In the genomic region with DNA sequence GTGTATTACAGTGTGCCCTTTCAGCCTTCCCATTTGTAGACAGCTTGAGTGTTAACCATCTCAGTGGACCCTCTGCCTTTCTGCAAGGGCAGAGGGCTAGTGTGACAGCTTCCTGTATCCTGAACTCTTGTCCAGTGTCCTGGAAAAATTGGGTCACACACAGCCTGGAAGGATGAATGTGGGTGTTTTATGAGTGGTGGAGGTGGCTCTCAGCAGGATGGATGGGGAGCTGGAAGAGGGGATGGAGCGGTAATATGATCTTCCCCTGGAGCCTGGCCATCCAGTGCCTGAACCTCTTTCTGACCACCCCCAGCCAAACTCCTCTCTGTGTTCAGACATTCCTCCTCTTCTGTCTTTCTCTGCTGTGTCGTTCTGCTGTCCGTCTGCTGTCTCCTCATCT, we compare ENCODE assay signal across 31 cellular contexts.
"Had no signal": no experiment of that assay in that cellular context is flagged by ENCODE, and none has a peak within 500 bp of the region (broad histone marks: within the 10 kb centered on the region; RNA-seq: fewer than 3 reads in every experiment).

No MANE protein-coding gene starts in this region.

- H3K36me3 ChIP-seq: ascending aorta, breast epithelium had no signal

- H3K27me3 ChIP-seq: ascending aorta, breast epithelium had no signal

- H3K9me3 ChIP-seq: ascending aorta, breast epithelium had no signal

- H3K27ac Mint-ChIP-seq: activated B cell treated with CpG ODN at 0.5 μM for 24 hours; activated CD4-positive, alpha-beta memory T cell treated with anti-CD3 and anti-CD28 coated beads for 36 hours; activated CD4-positive, alpha-beta T cell treated with anti-CD3 and anti-CD28 coated beads, Interleukin-2, amount 10 ng/mL, durations not matched to agents 24 days and 14 days; activated CD8-positive, alpha-beta T cell treated with anti-CD3 and anti-CD28 coated beads for 36 hours; activated naive CD4-positive, alpha-beta T cell treated with anti-CD3 and anti-CD28 coated beads, Interleukin-2, amount 10 ng/mL, durations not matched to agents 7 days and 5 days; activated naive CD4-positive, alpha-beta T cell treated with anti-CD3 and anti-CD28 coated beads, Interleukin-2, amount 50 U/mL, for 24 hours; activated naive CD8-positive, alpha-beta T cell; activated naive CD8-positive, alpha-beta T cell treated with anti-CD3 and anti-CD28 coated beads, Interleukin-2, amount 10 ng/mL, durations not matched to agents 7 days and 5 days; activated naive CD8-positive, alpha-beta T cell treated with anti-CD3 and anti-CD28 coated beads, Interleukin-2, amount 50 U/mL, for 24 hours; activated T-cell treated with anti-CD3 and anti-CD28 coated beads, Interleukin-2, amount 50 U/mL, for 24 hours; activated T-helper 2 cell treated with anti-CD3 and anti-CD28 coated beads, Interferon-gamma antibody, Interleukin-2, Interleukin-4, amounts not matched to agents 10 μg/mL and 5 μg/mL and 100 μg/mL, durations not matched to agents 14 hours and 24 hours and 36 hours; brain; T-helper 1 cell treated with Interleukin-12 subunit alpha and Interleukin-12 subunit beta and Interleukin-4 antibody, amounts not matched to agents 30 μg/mL and 1 μg/mL, for 36 hours; T-helper 2 cell treated with Interferon-gamma antibody and Interleukin-4, amounts not matched to agents 5 μg/mL and 100 μg/mL, for 36 hours had no signal

- H3K4me1 ChIP-seq: ascending aorta, breast epithelium had no signal

- DNase-seq: activated B cell treated with CpG ODN at 0.5 μM for 24 hours; activated CD4-positive, alpha-beta memory T cell treated with anti-CD3 and anti-CD28 coated beads for 36 hours; activated CD4-positive, alpha-beta T cell treated with anti-CD3 and anti-CD28 coated beads for 4 hours; activated CD4-positive, alpha-beta T cell treated with anti-CD3 and anti-CD28 coated beads, Interleukin-2, amount 10 ng/mL, durations not matched to agents 24 days and 14 days; activated CD4-positive, alpha-beta T cell treated with anti-CD3 and anti-CD28 coated beads, Interleukin-2, amount 50 U/mL, for 1 hour; activated CD4-positive, alpha-beta T cell treated with anti-CD3 and anti-CD28 coated beads, Interleukin-2, amount 50 U/mL, for 4 hours; activated CD4-positive, CD25-positive, alpha-beta regulatory T cell treated with anti-CD3 and anti-CD28 coated beads, Interleukin-2, amount 50 U/mL, for 72 hours; activated CD8-positive, alpha-beta memory T cell treated with anti-CD3 and anti-CD28 coated beads, Interleukin-2, amount 50 U/mL, for 48 hours; activated CD8-positive, alpha-beta T cell treated with anti-CD3 and anti-CD28 coated beads for 36 hours; activated effector memory CD4-positive, alpha-beta T cell treated with Interleukin-2 at 50 U/mL for 16 hours; activated gamma-delta T cell; activated naive CD4-positive, alpha-beta T cell treated with anti-CD3 and anti-CD28 coated beads, Interleukin-2, amount 10 ng/mL, durations not matched to agents 7 days and 5 days; activated naive CD4-positive, alpha-beta T cell treated with Interleukin-2 at 50 U/mL for 16 hours; activated naive CD8-positive, alpha-beta T cell treated with anti-CD3 and anti-CD28 coated beads, Interleukin-2, amount 10 ng/mL, durations not matched to agents 7 days and 5 days; activated naive CD8-positive, alpha-beta T cell treated with anti-CD3 and anti-CD28 coated beads, Interleukin-2, amount 50 U/mL, for 24 hours; activated T-cell treated with anti-CD3 and anti-CD28 coated beads, Interleukin-2, amount 50 U/mL, for 24 hours; activated T-cell treated with anti-CD3 and anti-CD28 coated beads, Interleukin-2, amount 50 U/mL, for 48 hours; amygdala; anterior cingulate cortex; central memory CD4-positive, alpha-beta T cell; T-helper 1 cell; T-helper 2 cell; T-helper 9 cell had no signal

- H3K36me3 Mint-ChIP-seq: activated CD4-positive, alpha-beta memory T cell treated with anti-CD3 and anti-CD28 coated beads for 36 hours; activated naive CD4-positive, alpha-beta T cell treated with anti-CD3 and anti-CD28 coated beads, Interleukin-2, amount 10 ng/mL, durations not matched to agents 7 days and 5 days; activated naive CD4-positive, alpha-beta T cell treated with anti-CD3 and anti-CD28 coated beads, Interleukin-2, amount 50 U/mL, for 24 hours; activated naive CD8-positive, alpha-beta T cell; activated naive CD8-positive, alpha-beta T cell treated with anti-CD3 and anti-CD28 coated beads, Interleukin-2, amount 10 ng/mL, durations not matched to agents 7 days and 5 days; brain had no signal

- H3K4me1 Mint-ChIP-seq: activated B cell treated with CpG ODN at 0.5 μM for 24 hours; activated CD4-positive, alpha-beta T cell treated with anti-CD3 and anti-CD28 coated beads, Interleukin-2, amount 10 ng/mL, durations not matched to agents 24 days and 14 days; activated naive CD4-positive, alpha-beta T cell treated with anti-CD3 and anti-CD28 coated beads, Interleukin-2, amount 10 ng/mL, durations not matched to agents 7 days and 5 days; activated naive CD4-positive, alpha-beta T cell treated with anti-CD3 and anti-CD28 coated beads, Interleukin-2, amount 50 U/mL, for 24 hours; activated naive CD8-positive, alpha-beta T cell treated with anti-CD3 and anti-CD28 coated beads, Interleukin-2, amount 10 ng/mL, durations not matched to agents 7 days and 5 days; activated naive CD8-positive, alpha-beta T cell treated with anti-CD3 and anti-CD28 coated beads, Interleukin-2, amount 50 U/mL, for 24 hours; brain had no signal

- H3K27me3 Mint-ChIP-seq: activated CD8-positive, alpha-beta T cell treated with anti-CD3 and anti-CD28 coated beads for 36 hours had no signal

- H3K27ac ChIP-seq: ascending aorta, breast epithelium had no signal

- H3K9me3 Mint-ChIP-seq: activated B cell treated with CpG ODN at 0.5 μM for 24 hours; activated CD4-positive, alpha-beta memory T cell treated with anti-CD3 and anti-CD28 coated beads for 36 hours; activated CD4-positive, alpha-beta T cell treated with anti-CD3 and anti-CD28 coated beads, Interleukin-2, amount 10 ng/mL, durations not matched to agents 24 days and 14 days; activated CD8-positive, alpha-beta T cell treated with anti-CD3 and anti-CD28 coated beads for 36 hours; activated naive CD4-positive, alpha-beta T cell treated with anti-CD3 and anti-CD28 coated beads, Interleukin-2, amount 10 ng/mL, durations not matched to agents 7 days and 5 days; activated naive CD4-positive, alpha-beta T cell treated with anti-CD3 and anti-CD28 coated beads, Interleukin-2, amount 50 U/mL, for 24 hours; activated naive CD8-positive, alpha-beta T cell treated with anti-CD3 and anti-CD28 coated beads, Interleukin-2, amount 10 ng/mL, durations not matched to agents 7 days and 5 days; activated naive CD8-positive, alpha-beta T cell treated with anti-CD3 and anti-CD28 coated beads, Interleukin-2, amount 50 U/mL, for 24 hours; activated T-cell treated with anti-CD3 and anti-CD28 coated beads, Interleukin-2, amount 50 U/mL, for 24 hours; activated T-helper 2 cell treated with anti-CD3 and anti-CD28 coated beads, Interferon-gamma antibody, Interleukin-2, Interleukin-4, amounts not matched to agents 10 μg/mL and 5 μg/mL and 100 μg/mL, durations not matched to agents 14 hours and 24 hours and 36 hours; brain; T-helper 1 cell treated with Interleukin-12 subunit alpha and Interleukin-12 subunit beta and Interleukin-4 antibody, amounts not matched to agents 30 μg/mL and 1 μg/mL, for 36 hours; T-helper 2 cell treated with Interferon-gamma antibody and Interleukin-4, amounts not matched to agents 5 μg/mL and 100 μg/mL, for 36 hours had no signal

- ATAC-seq: activated CD8-positive, alpha-beta T cell treated with anti-CD3 and anti-CD28 coated beads for 36 hours; activated naive CD8-positive, alpha-beta T cell treated with anti-CD3 and anti-CD28 coated beads, Interleukin-2, amount 50 U/mL, for 24 hours had no signal

- H3K4me3 ChIP-seq: ascending aorta, breast epithelium had no signal

- H3K4me3 Mint-ChIP-seq: activated B cell treated with CpG ODN at 0.5 μM for 24 hours; activated CD4-positive, alpha-beta memory T cell treated with anti-CD3 and anti-CD28 coated beads for 36 hours; activated CD4-positive, alpha-beta T cell treated with anti-CD3 and anti-CD28 coated beads, Interleukin-2, amount 10 ng/mL, durations not matched to agents 24 days and 14 days; activated CD8-positive, alpha-beta T cell treated with anti-CD3 and anti-CD28 coated beads for 36 hours; activated naive CD4-positive, alpha-beta T cell treated with anti-CD3 and anti-CD28 coated beads, Interleukin-2, amount 10 ng/mL, durations not matched to agents 7 days and 5 days; activated naive CD4-positive, alpha-beta T cell treated with anti-CD3 and anti-CD28 coated beads, Interleukin-2, amount 50 U/mL, for 24 hours; activated naive CD8-positive, alpha-beta T cell; activated naive CD8-positive, alpha-beta T cell treated with anti-CD3 and anti-CD28 coated beads, Interleukin-2, amount 10 ng/mL, durations not matched to agents 7 days and 5 days; activated naive CD8-positive, alpha-beta T cell treated with anti-CD3 and anti-CD28 coated beads, Interleukin-2, amount 50 U/mL, for 24 hours; activated T-cell treated with anti-CD3 and anti-CD28 coated beads, Interleukin-2, amount 50 U/mL, for 24 hours; brain; T-helper 1 cell treated with Interleukin-12 subunit alpha and Interleukin-12 subunit beta and Interleukin-4 antibody, amounts not matched to agents 30 μg/mL and 1 μg/mL, for 36 hours; T-helper 2 cell treated with Interferon-gamma antibody and Interleukin-4, amounts not matched to agents 5 μg/mL and 100 μg/mL, for 36 hours had no signal
